10 cellular contexts compared by ENCODE assay signal in genomic region chr6:137878070-137878809, GRCh38. TPM values are rescaled to one million over a fixed set of nuclear protein-coding genes. Genes with fewer than 3 reads are reported as not detected.
DNase-seq lines count a peak whose midpoint lies in the region; ATAC-seq and TF ChIP-seq lines count a peak whose summit lies in the region.
"Had no signal": no experiment of that assay in that cellular context is flagged by ENCODE, and none has a peak within 500 bp of the region (broad histone marks: within the 10 kb centered on the region; RNA-seq: fewer than 3 reads in every experiment).

No MANE protein-coding gene starts in this region.

- no peak overlapping the region for H3K4me3 ChIP-seq in thoracic aorta
- no peak overlapping the region for H3K4me3 ChIP-seq in smooth muscle cell

- H2AFZ ChIP-seq in smooth muscle cell (ENCODE audit: low read depth) = no peak overlapping the region

- no peaks in the 10 kb centered on the region for H3K9me3 Mint-ChIP-seq in activated naive CD4-positive, alpha-beta T cell treated with anti-CD3 and anti-CD28 coated beads for 36 hours
- H3K9me3 Mint-ChIP-seq in T-helper 2 cell treated with Interferon-gamma antibody and Interleukin-4, amounts not matched to agents 5 μg/mL and 100 μg/mL, for 36 hours = no peaks in the 10 kb centered on the region
- no peaks in the 10 kb centered on the region for H3K9me3 Mint-ChIP-seq in immature natural killer cell

- H4K20me1 ChIP-seq in smooth muscle cell (ENCODE audit: low read depth) = peaks cover 24% of the 10 kb centered on the region

- H3K9ac ChIP-seq in smooth muscle cell (ENCODE audit: low read depth) = no peak overlapping the region

- H3K4me1 ChIP-seq in thoracic aorta (ENCODE audit: control insufficient read depth in 1 of 2, low read depth in 2 of 2) (peaks cover 0 to 18% of the 10 kb centered on the region in 2 donors), smooth muscle cell (ENCODE audit: low read depth) (peaks cover 7% of the 10 kb centered on the region)

- CTCF ChIA-PET in activated naive CD4-positive, alpha-beta T cell treated with anti-CD3 and anti-CD28 coated beads for 36 hours (lab: Charles Lee) = interaction anchor here (0.6 to 12.9 kb wide), 6 partner anchors 8 to 126 kb away, joined by 3 to 156 read pairs (median 8); partner anchors contain the start of gene TNFAIP3

- H3K4me3 Mint-ChIP-seq in activated naive CD4-positive, alpha-beta T cell treated with anti-CD3 and anti-CD28 coated beads for 36 hours = peak overlapping the region; percentile 65
- no peak overlapping the region for H3K4me3 Mint-ChIP-seq in T-helper 2 cell treated with Interferon-gamma antibody and Interleukin-4, amounts not matched to agents 5 μg/mL and 100 μg/mL, for 36 hours
- no peak overlapping the region for H3K4me3 Mint-ChIP-seq in immature natural killer cell

- WGBS in smooth muscle cell (ENCODE audit: low lambda C conversion rate) = 96% methylated on average over 12 of the region's 12 CpGs

- peak; percentile 12 for ATAC-seq in thoracic aorta (ENCODE audit: insufficient number of reproducible peaks, low FRiP score, low read depth)
- no peak for ATAC-seq in GM18520 (IDR thresholded peaks at IDR 0.05; ENCODE audit: unreplicated experiment)
- ATAC-seq: PC-3 had no signal

- H3K27me3 Mint-ChIP-seq in activated naive CD4-positive, alpha-beta T cell treated with anti-CD3 and anti-CD28 coated beads for 36 hours (ENCODE audit: low read depth) = no peaks in the 10 kb centered on the region
- no peaks in the 10 kb centered on the region for H3K27me3 Mint-ChIP-seq in T-helper 2 cell treated with Interferon-gamma antibody and Interleukin-4, amounts not matched to agents 5 μg/mL and 100 μg/mL, for 36 hours (ENCODE audit: low read depth)
- peaks cover 45 to 74% (median 69%) of the 10 kb centered on the region in 3 donors for H3K27me3 Mint-ChIP-seq in immature natural killer cell (ENCODE audit: low read depth in 3 of 3)

- H3K9me3 ChIP-seq in thoracic aorta = no peaks in the 10 kb centered on the region
- H3K9me3 ChIP-seq in smooth muscle cell (replicated peaks; ENCODE audit: low read depth) = no peaks in the 10 kb centered on the region

- H3K27me3 ChIP-seq in thoracic aorta (replicated peaks; ENCODE audit: insufficient read depth) (no peaks in the 10 kb centered on the region), smooth muscle cell (ENCODE audit: low read depth) (no peaks in the 10 kb centered on the region)
- H3K27me3 ChIP-seq: brain microvascular endothelial cell had no signal

- TF ChIP-seq CTCF in thoracic aorta (IDR thresholded peaks at IDR 0.05) (no peak), smooth muscle cell (IDR thresholded peaks at IDR 0.05; ENCODE audit: borderline replicate concordance, insufficient read depth, poor library complexity, severe bottlenecking) (no peak)

- H3K36me3 Mint-ChIP-seq in activated naive CD4-positive, alpha-beta T cell treated with anti-CD3 and anti-CD28 coated beads for 36 hours (ENCODE audit: low read depth) = peaks cover 91% of the 10 kb centered on the region
- H3K36me3 Mint-ChIP-seq in T-helper 2 cell treated with Interferon-gamma antibody and Interleukin-4, amounts not matched to agents 5 μg/mL and 100 μg/mL, for 36 hours (ENCODE audit: low read depth) = peaks cover 83% of the 10 kb centered on the region
- H3K36me3 Mint-ChIP-seq in immature natural killer cell = peaks cover 42 to 86% (median 50%) of the 10 kb centered on the region in 3 donors

- no peak overlapping the region for H3K4me2 ChIP-seq in smooth muscle cell

- peaks cover 78% of the 10 kb centered on the region for H3K4me1 Mint-ChIP-seq in activated naive CD4-positive, alpha-beta T cell treated with anti-CD3 and anti-CD28 coated beads for 36 hours (ENCODE audit: low read depth)
- peaks cover 51% of the 10 kb centered on the region for H3K4me1 Mint-ChIP-seq in T-helper 2 cell treated with Interferon-gamma antibody and Interleukin-4, amounts not matched to agents 5 μg/mL and 100 μg/mL, for 36 hours (ENCODE audit: low read depth)
- H3K4me1 Mint-ChIP-seq in immature natural killer cell = peaks cover 21 to 56% of the 10 kb centered on the region in 2 donors

- peaks cover 55% of the 10 kb centered on the region for H3K36me3 ChIP-seq in thoracic aorta
- peaks cover 57% of the 10 kb centered on the region for H3K36me3 ChIP-seq in smooth muscle cell (ENCODE audit: low read depth)

- H3K79me2 ChIP-seq in smooth muscle cell (ENCODE audit: low read depth) = no peaks in the 10 kb centered on the region

- no peak for DNase-seq in activated naive CD4-positive, alpha-beta T cell treated with anti-CD3 and anti-CD28 coated beads for 36 hours
- DNase-seq in activated naive CD4-positive, alpha-beta T cell (lab: John Stamatoyannopoulos, UW) = no peak
- no peak for DNase-seq in T-helper 2 cell treated with Interferon-gamma antibody and Interleukin-4, amounts not matched to agents 5 μg/mL and 100 μg/mL, for 36 hours (ENCODE audit: low spot score)
- peak in 2 of 3 donors; percentile 6 to 16 for DNase-seq in immature natural killer cell
- no peak for DNase-seq in thoracic aorta (ENCODE audit: low spot score)
- DNase-seq in DMS53 treated with DMSO at 0.1 percent for 48 hours (lab: John Stamatoyannopoulos, UW; ENCODE audit: unreplicated experiment) = no peak
- no peak for DNase-seq in smooth muscle cell (lab: John Stamatoyannopoulos, UW; ENCODE audit: unreplicated experiment)
- DNase-seq: brain microvascular endothelial cell, PC-3 had no signal

- H3K27ac Mint-ChIP-seq in activated naive CD4-positive, alpha-beta T cell treated with anti-CD3 and anti-CD28 coated beads for 36 hours = peak overlapping the region; percentile 99
- peak overlapping the region; percentile 59 for H3K27ac Mint-ChIP-seq in T-helper 2 cell treated with Interferon-gamma antibody and Interleukin-4, amounts not matched to agents 5 μg/mL and 100 μg/mL, for 36 hours
- H3K27ac Mint-ChIP-seq in immature natural killer cell = peak overlapping the region in 4 of 6 donors; percentile 34 to 79 (median 62)

- intact Hi-C loops in activated naive CD4-positive, alpha-beta T cell treated with anti-CD3 and anti-CD28 coated beads for 36 hours (cut with micrococcal nuclease) = loop anchor here (10.0 kb wide), 1 partner anchor 537 kb away; no protein-coding TSS in a partner anchor

- H3F3A ChIP-seq in smooth muscle cell (ENCODE audit: low read depth) = no peaks in the 10 kb centered on the region

- H3K27ac ChIP-seq in thoracic aorta = no peak overlapping the region
- no peak overlapping the region for H3K27ac ChIP-seq in smooth muscle cell (ENCODE audit: low read depth)
- H3K27ac ChIP-seq: brain microvascular endothelial cell had no signal

RNA-seq across cellular contexts. Expression of gene TNFAIP3, which starts 11.2 kb away (rescaled TPM):
- total RNA-seq in activated naive CD4-positive, alpha-beta T cell treated with anti-CD3 and anti-CD28 coated beads for 36 hours = 100 to 1,000 TPM; 289 to 294 TPM
- polyA plus RNA-seq in immature natural killer cell = 100 to 1,000 TPM in 2 of 3 donors, 10 to 100 TPM in 1; 55.8 to 118 (median 117) TPM
- 10 to 100 TPM; 21.9 to 26.3 TPM for total RNA-seq in thoracic aorta
- total RNA-seq in smooth muscle cell = 33.8 and 40.3 TPM in 2 replicates
- polyA plus RNA-seq in smooth muscle cell = 32.2 and 45.1 TPM in 2 replicates

Comparison
In these comparisons a context has a peak if more than half of its experiments do, and no peak if none do; other contexts are left out.
1. DNase-seq: peak in immature natural killer cell (2 of 3); none in activated naive CD4-positive, alpha-beta T cell treated with anti-CD3 and anti-CD28 coated beads for 36 hours (single experiment), activated naive CD4-positive, alpha-beta T cell (0 of 4), T-helper 2 cell treated with Interferon-gamma antibody and Interleukin-4, amounts not matched to agents 5 μg/mL and 100 μg/mL, for 36 hours (single experiment), thoracic aorta (single experiment), DMS53 treated with DMSO at 0.1 percent for 48 hours (single experiment) and smooth muscle cell (single experiment).
2. Peak in every context shown above with its lines, with median percentiles within 50 percentile points of each other: H3K27ac Mint-ChIP-seq.